Comparison of ENCODE assay signal across 14 cellular contexts in the genomic region with DNA sequence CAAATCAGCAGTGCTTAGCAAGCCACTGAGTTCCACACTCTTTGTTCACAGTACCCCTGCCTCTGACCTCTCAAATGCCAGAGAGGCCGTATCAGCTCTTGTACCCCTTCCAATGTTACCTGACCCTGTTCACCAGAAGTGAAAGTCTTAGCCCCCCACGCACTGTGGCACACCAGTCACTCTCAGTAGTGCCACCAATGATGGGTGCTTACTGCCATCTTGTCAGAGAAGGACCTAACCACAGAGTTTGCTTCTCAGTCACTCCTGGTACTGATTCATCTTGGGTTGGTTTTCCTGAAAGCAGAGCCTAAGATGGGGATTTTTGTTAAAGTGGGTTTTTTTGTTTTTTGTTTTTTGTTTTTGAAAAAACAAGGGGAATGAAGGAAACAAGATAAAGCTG. TPM values are rescaled to one million over a fixed set of nuclear protein-coding genes. Genes with fewer than 3 reads are reported as not detected.
DNase-seq lines count a peak whose midpoint lies in the region; ATAC-seq, FAIRE-seq and TF ChIP-seq lines count a peak whose summit lies in the region.
"Had no signal": no experiment of that assay in that cellular context is flagged by ENCODE, and none has a peak within 500 bp of the region (broad histone marks: within the 10 kb centered on the region; RNA-seq: fewer than 3 reads in every experiment).

No MANE protein-coding gene starts in this region.

- no peaks in the 10 kb centered on the region for H3K9me3 Mint-ChIP-seq in CD8-positive, alpha-beta memory T cell

- CTCF ChIA-PET in GM12878 (lab: Yijun Ruan, JAX) = interaction anchor here (0.5 kb wide), 1 partner anchor 43 kb away, joined by 3 read pairs; no protein-coding TSS in a partner anchor
- CTCF ChIA-PET in CD8-positive, alpha-beta memory T cell (lab: Charles Lee) = no interaction called here

- 8% methylated on average over 2 of the region's 2 CpGs for WGBS in GM12878 (ENCODE audit: insufficient coverage, insufficient replicate concordance, low lambda C conversion rate, missing lambda C conversion rate)

- H3K4me3 ChIP-seq in GM12878 = no peak overlapping the region
- no peak overlapping the region for H3K4me3 ChIP-seq in CD8-positive, alpha-beta memory T cell (ENCODE audit: low read length)
- H3K4me3 ChIP-seq: HAP-1, psoas muscle, suprapubic skin had no signal

- no peak overlapping the region for H3K27ac ChIP-seq in GM12878 (ENCODE audit: control insufficient read depth, insufficient read depth)
- no peak overlapping the region for H3K27ac ChIP-seq in CD8-positive, alpha-beta memory T cell (ENCODE audit: low read depth, low read length)
- H3K27ac ChIP-seq: psoas muscle, suprapubic skin had no signal

- H3K27ac Mint-ChIP-seq in CD8-positive, alpha-beta memory T cell = no peak overlapping the region
- H3K27ac Mint-ChIP-seq: CD14-positive monocyte had no signal

- POLR2A ChIA-PET in GM12878 (lab: Charles Lee) = no interaction called here
- POLR2A ChIA-PET in CD8-positive, alpha-beta memory T cell (lab: Charles Lee) = no interaction called here

- TF ChIP-seq EP300 in GM12878 (IDR thresholded peaks at IDR 0.05; ENCODE audit: borderline replicate concordance in 1 of 2, control insufficient read depth in 1 of 2, low read depth in 2 of 2, low read length in 2 of 2) = no peak

- TF ChIP-seq CTCF in GM12878 (IDR thresholded peaks at IDR 0.05 in 2 of 3, conservative IDR thresholded peaks at IDR 0.05 in 1 of 3; ENCODE audit: control insufficient read depth in 2 of 3, extremely low read depth in 1 of 3, insufficient read depth in 1 of 3, low read depth in 3 of 3, low read length in 3 of 3) = no peak

- no peaks in the 10 kb centered on the region for H3K9me3 ChIP-seq in GM12878 (replicated peaks; ENCODE audit: control insufficient read depth, insufficient read depth, low read length)
- H3K9me3 ChIP-seq in CD8-positive, alpha-beta memory T cell (ENCODE audit: low read length) = no peaks in the 10 kb centered on the region
- H3K9me3 ChIP-seq: HAP-1, psoas muscle, suprapubic skin had no signal

- peaks cover 4 to 11% (median 4%) of the 10 kb centered on the region in 3 donors for H3K4me1 Mint-ChIP-seq in CD8-positive, alpha-beta memory T cell

- no peak overlapping the region for H3K4me3 Mint-ChIP-seq in CD8-positive, alpha-beta memory T cell
- H3K4me3 Mint-ChIP-seq: CD14-positive monocyte had no signal

- no peak overlapping the region for H3K4me2 ChIP-seq in GM12878 (ENCODE audit: control insufficient read depth, insufficient read depth)

- ATAC-seq in GM18909 (IDR thresholded peaks at IDR 0.05; ENCODE audit: poor library complexity, unreplicated experiment) = peak; percentile 72
- ATAC-seq in HG02798 (IDR thresholded peaks at IDR 0.05; ENCODE audit: poor library complexity, unreplicated experiment) = peak; percentile 80
- ATAC-seq in GM12878 = peak; percentile 88
- no peak for ATAC-seq in HG02840 (IDR thresholded peaks at IDR 0.05; ENCODE audit: low FRiP score, unreplicated experiment)
- ATAC-seq: psoas muscle, Right ventricle myocardium inferior had no signal

- no TSS peak for BruUV-seq in GM12878 (replicated peaks; lab: Mats Ljungman, UMichigan)

- DNase-seq in GM18507 (ENCODE audit: extremely low spot score, insufficient read length, low read depth) (no peak), GM12878 (ENCODE audit: low read depth, low spot score) (no peak), superior temporal gyrus (ENCODE audit: extremely low spot score) (no peak)
- DNase-seq in CD8-positive, alpha-beta memory T cell = no peak
- DNase-seq: NCI-H1930, NCI-H774, psoas muscle had no signal

- peak; percentile 39 for FAIRE-seq in GM18507 (lab: Jason Lieb, UNC)
- peak; percentile 71 for FAIRE-seq in GM12878 (lab: Jason Lieb, UNC)

- H3K79me2 ChIP-seq in GM12878 (ENCODE audit: control insufficient read depth, insufficient read depth, low read length) = no peaks in the 10 kb centered on the region

- RAD21 ChIA-PET in GM12878 (lab: Charles Lee; ENCODE audit: unreplicated experiment) = no interaction called here

- peaks cover 6% of the 10 kb centered on the region; the same call in 1 of the 2 replicates for H3K4me1 ChIP-seq in GM12878 (ENCODE audit: control insufficient read depth, insufficient read depth, low read length)
- H3K4me1 ChIP-seq in CD8-positive, alpha-beta memory T cell (ENCODE audit: insufficient read depth, low read length) = no peaks in the 10 kb centered on the region
- H3K4me1 ChIP-seq: psoas muscle, suprapubic skin had no signal

- intact Hi-C loops in GM12878 (cut with micrococcal nuclease; ENCODE audit: unreplicated experiment) = no loop called here

- H2AFZ ChIP-seq in GM12878 (ENCODE audit: control insufficient read depth, low read depth, low read length) = peak overlapping the region; percentile 31

- H3K36me3 Mint-ChIP-seq in CD8-positive, alpha-beta memory T cell = peaks cover 0 to 6% (median 0%) of the 10 kb centered on the region in 3 donors
- H3K36me3 Mint-ChIP-seq: CD14-positive monocyte had no signal

- no peaks in the 10 kb centered on the region for H4K20me1 ChIP-seq in GM12878 (ENCODE audit: control insufficient read depth, insufficient read depth)

- TF ChIP-seq RAD21 in GM12878 (IDR thresholded peaks at IDR 0.05; ENCODE audit: insufficient read depth, low read depth, low read length) = no peak

- H3K27me3 Mint-ChIP-seq in CD8-positive, alpha-beta memory T cell = peaks cover 5 to 10% of the 10 kb centered on the region in 2 donors

- SMC1A ChIA-PET in GM12878 (lab: Charles Lee; ENCODE audit: uncharacterized antibody, unreplicated experiment) = no interaction called here

- in situ Hi-C loops in GM12878 (cut with MboI) = no loop called here

- no peaks in the 10 kb centered on the region for H3K27me3 ChIP-seq in GM12878 (replicated peaks in 1 of 2; ENCODE audit: control insufficient read depth in 2 of 2, insufficient read depth in 2 of 2, low read length in 1 of 2)
- H3K27me3 ChIP-seq in CD8-positive, alpha-beta memory T cell (ENCODE audit: insufficient read depth, low read length, poor library complexity, severe bottlenecking) = no peaks in the 10 kb centered on the region
- H3K27me3 ChIP-seq: suprapubic skin had no signal

- no peak overlapping the region for H3K9ac ChIP-seq in GM12878 (ENCODE audit: control insufficient read depth, insufficient read depth, low read length)

- no peak for TF ChIP-seq POLR2A in GM12878 (IDR thresholded peaks at IDR 0.05; ENCODE audit: low read depth, low read length)

- no peaks in the 10 kb centered on the region for H3K36me3 ChIP-seq in GM12878 (ENCODE audit: control insufficient read depth in 2 of 2, insufficient read depth in 2 of 2, low read length in 1 of 2)
- H3K36me3 ChIP-seq in CD8-positive, alpha-beta memory T cell (ENCODE audit: insufficient read depth, low read length) = no peaks in the 10 kb centered on the region
- H3K36me3 ChIP-seq: HAP-1, suprapubic skin had no signal

TF ChIP-seq in GM12878, 131 proteins besides CTCF, POLR2A, EP300 and RAD21:
- TF ChIP-seq HCFC1 (IDR thresholded peaks at IDR 0.05; ENCODE audit: low read length) (no peak), IRF4 (IDR thresholded peaks at IDR 0.05; ENCODE audit: low read depth, low read length) (peak; percentile 42; the same call in 1 of the 2 replicates), RUNX3 (IDR thresholded peaks at IDR 0.05; ENCODE audit: low read length) (peak; percentile 43), KLF5 (IDR thresholded peaks at IDR 0.05; ENCODE audit: partially characterized antibody) (no peak), ATF7 (IDR thresholded peaks at IDR 0.05; ENCODE audit: low read depth) (no peak)

RNA-seq across cellular contexts. Expression of a gene that starts 28.8 kb away (rescaled TPM):
- 71.8 and 73.6 TPM in 2 replicates for total RNA-seq in GM12878 (2013; cell fraction: nucleolus; rRNA removed)
- total RNA-seq in GM12878 (2014; rRNA removed) (32.9 and 43.4 TPM in 2 replicates), GM12878 (2014; rRNA removed; fragmentation: Illumina TruSeq; extraction: Trizol) (43.0 and 44.3 TPM in 2 replicates), GM12878 (2021) (43.7 and 47.6 TPM in 2 replicates)
- 5.1 TPM for polyA plus RNA-seq in GM12878 (2011; ENCODE audit: low read depth)
- polyA plus RNA-seq in GM12878 (2011; rRNA removed) (32.9 and 62.3 TPM in 2 replicates), GM12878 (2014; fragmentation: Illumina TruSeq; extraction: Trizol) (28.7 and 38.0 TPM in 2 replicates), GM12878 (2014; fragmentation: Nextera tagmentation; extraction: Ambion mirVana) (1 to 10 TPM; 4.7 to 4.9 TPM), GM12878 (2014; rRNA removed) (14.5 and 19.2 TPM in 2 replicates), GM12878 (2016; fragmentation: Nextera tagmentation; extraction: Ambion mirVana) (10 to 100 TPM in 1 of 2 experiments, 1 to 10 TPM in 1; 9.2 to 13.3 TPM)
- polyA plus RNA-seq in GM12878 (2011; cell fraction: cytosol; rRNA removed) = 8.7 and 10.6 TPM in 2 replicates
- polyA plus RNA-seq in GM12878 (2011; cell fraction: nucleus; rRNA removed) = 19.2 and 21.7 TPM in 2 replicates
- polyA plus RNA-seq in GM12878 (2012) = 10.0 and 12.3 TPM in 2 replicates
- 21.1 and 24.9 TPM in 2 replicates for polyA minus RNA-seq in GM12878 (2011; rRNA and poly(A)+ RNA removed)
- polyA minus RNA-seq in GM12878 (2011; cell fraction: cytosol; rRNA and poly(A)+ RNA removed) = 13.8 and 14.0 TPM in 2 replicates
- 12.7 and 18.2 TPM in 2 replicates for polyA minus RNA-seq in GM12878 (2011; cell fraction: nucleus; rRNA and poly(A)+ RNA removed)
- total RNA-seq in CD8-positive, alpha-beta memory T cell = 10 to 100 TPM; 53.8 to 61.3 TPM
- polyA plus RNA-seq in CD8-positive, alpha-beta memory T cell = 4.8 TPM
